In the genomic region with DNA sequence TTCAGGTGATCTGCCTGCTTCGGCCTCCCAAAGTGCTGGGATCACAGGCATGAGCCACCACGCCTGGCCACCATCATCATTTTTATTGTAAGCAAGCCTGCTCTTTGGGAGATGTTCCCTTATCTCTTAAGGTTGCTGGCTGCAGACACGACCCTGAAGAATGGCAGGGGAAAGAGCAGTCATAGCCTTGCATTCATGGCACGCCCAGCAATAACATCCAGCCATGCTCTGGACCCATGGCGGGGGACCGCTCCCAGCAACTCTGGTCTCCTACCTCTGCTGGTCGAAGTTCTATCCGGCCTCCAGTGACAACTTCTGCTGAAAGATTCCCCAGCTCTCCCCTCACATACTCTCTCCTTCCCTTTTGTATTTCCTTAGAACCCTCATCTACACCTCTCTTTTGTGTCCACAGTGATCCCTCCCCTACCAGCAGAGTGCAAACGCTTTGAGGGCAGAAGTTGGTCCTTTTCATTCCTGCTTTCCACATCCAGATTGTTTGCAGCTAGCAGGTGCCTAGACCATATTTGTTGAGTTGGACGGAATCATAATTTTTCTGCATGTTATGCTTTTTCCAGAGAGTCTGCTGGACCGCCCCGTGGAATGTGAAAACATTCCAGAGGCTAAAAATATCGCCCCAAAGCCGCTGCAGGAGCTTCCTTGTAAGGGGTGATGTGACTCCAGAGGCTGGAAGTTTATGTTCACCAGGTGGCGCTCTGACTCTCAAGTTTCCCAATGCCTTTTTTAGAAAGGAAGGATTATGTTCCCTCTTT, we compare ENCODE assay signal across 8 cellular contexts. TPM values are rescaled to one million over a fixed set of nuclear protein-coding genes. Genes with fewer than 3 reads are reported as not detected.
DNase-seq lines count a peak whose midpoint lies in the region; ATAC-seq, FAIRE-seq and TF ChIP-seq lines count a peak whose summit lies in the region.

No MANE protein-coding gene starts in this region.

- H3K27ac ChIP-seq in pancreas = no peak overlapping the region

- no peak for ATAC-seq in activated T-cell treated with anti-CD3 and anti-CD28 coated beads, Interleukin-2, amount 50 U/mL, for 4 hours
- ATAC-seq in pancreas (peak in 3 of 4 donors; percentile 19 to 26 (median 24)), HG03432 (IDR thresholded peaks at IDR 0.05; ENCODE audit: unreplicated experiment) (no peak), HG03571 (IDR thresholded peaks at IDR 0.05; ENCODE audit: unreplicated experiment) (no peak)

- no peaks in the 10 kb centered on the region for H3K9me3 ChIP-seq in pancreas

- no peaks in the 10 kb centered on the region for H3K9me3 Mint-ChIP-seq in activated T-cell treated with anti-CD3 and anti-CD28 coated beads, Interleukin-2, amount 50 U/mL, for 4 hours

- no peak for FAIRE-seq in pancreas (lab: Jason Lieb, UNC)

- H3K36me3 ChIP-seq in pancreas = no peaks in the 10 kb centered on the region

- no peaks in the 10 kb centered on the region for H3K27me3 ChIP-seq in pancreas

- intact Hi-C loops in pancreas (cut with DNase I) = no loop called here

- no peak overlapping the region for H3K4me3 Mint-ChIP-seq in activated T-cell treated with anti-CD3 and anti-CD28 coated beads, Interleukin-2, amount 50 U/mL, for 4 hours

- 37 to 44% methylated on average over 15 of the region's 15 CpGs for WGBS in pancreas, 2 donors

- H3K4me1 ChIP-seq in pancreas = peaks cover 0 to 4% (median 0%) of the 10 kb centered on the region in 3 donors

- peaks cover 9% of the 10 kb centered on the region for H3K4me1 Mint-ChIP-seq in activated T-cell treated with anti-CD3 and anti-CD28 coated beads, Interleukin-2, amount 50 U/mL, for 4 hours (ENCODE audit: low read depth)

- peaks cover 24% of the 10 kb centered on the region for H3K27me3 Mint-ChIP-seq in activated T-cell treated with anti-CD3 and anti-CD28 coated beads, Interleukin-2, amount 50 U/mL, for 4 hours (ENCODE audit: low read depth)

- no peak overlapping the region for H3K4me3 ChIP-seq in pancreas

- DNase-seq in NCI-H510A treated with DMSO at 0.1 percent for 48 hours (lab: John Stamatoyannopoulos, UW) (peak; percentile 64), NCI-H510A (lab: John Stamatoyannopoulos, UW) (no peak), NCI-H146 (lab: John Stamatoyannopoulos, UW) (peak; percentile 30), globus pallidus (ENCODE audit: low spot score) (peak; percentile 47), pancreas (peak in 5 of 6 donors; percentile 42 to 66 (median 53))
- DNase-seq in activated T-cell treated with anti-CD3 and anti-CD28 coated beads, Interleukin-2, amount 50 U/mL, for 4 hours = peak; percentile 24

- peak; percentile 17 to 47 (median 32) for TF ChIP-seq CTCF in pancreas (IDR thresholded peaks at IDR 0.05)

- H3K36me3 Mint-ChIP-seq in activated T-cell treated with anti-CD3 and anti-CD28 coated beads, Interleukin-2, amount 50 U/mL, for 4 hours (ENCODE audit: insufficient read depth) = no peaks in the 10 kb centered on the region

RNA-seq across cellular contexts. Expression of a gene that starts 4.4 kb away (rescaled TPM):
- total RNA-seq in activated T-cell treated with anti-CD3 and anti-CD28 coated beads, Interleukin-2, amount 50 U/mL, for 4 hours = 1 to 10 TPM; 1.6 to 2.5 (median 1.7) TPM
- 10 to 100 TPM in 1 of 6 donors, 1 to 10 TPM in 5; 1.8 to 11.8 (median 3.6) TPM for total RNA-seq in pancreas
- polyA plus RNA-seq in pancreas = 1 to 10 TPM; 3.8 to 7.1 TPM

RNA-seq across cellular contexts. Expression of a gene that starts 22.1 kb away (rescaled TPM):
- 1 to 10 TPM; 1.6 to 2.5 (median 1.8) TPM for total RNA-seq in activated T-cell treated with anti-CD3 and anti-CD28 coated beads, Interleukin-2, amount 50 U/mL, for 4 hours
- 1 to 10 TPM; 3.7 to 6.2 (median 4.6) TPM for total RNA-seq in pancreas
- polyA plus RNA-seq in pancreas = 1 to 10 TPM; 4.1 to 9.1 TPM

RNA-seq across cellular contexts. Expression of a gene that starts 27.8 kb away (rescaled TPM):
- total RNA-seq in activated T-cell treated with anti-CD3 and anti-CD28 coated beads, Interleukin-2, amount 50 U/mL, for 4 hours = 10 to 100 TPM; 27.1 to 27.6 (median 27.1) TPM
- 10 to 100 TPM; 11.9 to 23.6 (median 14.3) TPM for total RNA-seq in pancreas
- 10 to 100 TPM; 22.3 to 34.9 TPM for polyA plus RNA-seq in pancreas

Comparison
In these comparisons a context has a peak if more than half of its experiments do, and no peak if none do; other contexts are left out.
1. ATAC-seq: peak in pancreas (3 of 4); none in activated T-cell treated with anti-CD3 and anti-CD28 coated beads, Interleukin-2, amount 50 U/mL, for 4 hours (0 of 2), HG03432 (single experiment) and HG03571 (single experiment).